Comparison of ENCODE assay signal across 10 cellular contexts in genomic region chr17:82350182-82351030, GRCh38. TPM values are rescaled to one million over a fixed set of nuclear protein-coding genes. Genes with fewer than 3 reads are reported as not detected.
A peak's percentile ranks its signal among the peaks of the same experiment; 100 is the strongest.
DNase-seq lines count a peak whose midpoint lies in the region; ATAC-seq and TF ChIP-seq lines count a peak whose summit lies in the region.
"Had no signal": no experiment of that assay in that cellular context is flagged by ENCODE, and none has a peak within 500 bp of the region (broad histone marks: within the 10 kb centered on the region; RNA-seq: fewer than 3 reads in every experiment).

No MANE protein-coding gene starts in this region.

- no peaks in the 10 kb centered on the region for H3K9me2 ChIP-seq in Karpas-422 (replicated peaks; ENCODE audit: insufficient read depth, low read length)

- H3K9ac ChIP-seq in Karpas-422 (ENCODE audit: low read length): no peak overlapping the region

- no peak for DNase-seq in GM10248 (ENCODE audit: extremely low spot score)
- DNase-seq in Karpas-422: peak; percentile 81
- peak; percentile 38 for DNase-seq in activated CD4-positive, alpha-beta T cell treated with anti-CD3 and anti-CD28 coated beads, Interleukin-2, amount 50 U/mL, for 1 hour
- peak; percentile 32 to 44 for DNase-seq in stimulated activated CD4-positive, alpha-beta T cell treated with anti-CD3 and anti-CD28 coated beads, Interleukin-15, amount 100 ng/mL, for 48 hours (ENCODE audit: low read depth in 2 of 2)
- DNase-seq in WERI-Rb-1: no peak
- DNase-seq in ascending aorta (ENCODE audit: low spot score in 2 of 2): no peak
- no peak for DNase-seq in EL

- H3K27ac ChIP-seq in Karpas-422 (ENCODE audit: low read length) (no peak overlapping the region), WERI-Rb-1 (no peak overlapping the region), ascending aorta (no peak overlapping the region)

- intact Hi-C loops in ascending aorta (cut with DNase I): loop anchor here (2.0 kb wide), 2 partner anchors 202 to 424 kb away; no protein-coding TSS in a partner anchor

- no peaks in the 10 kb centered on the region for H3K79me2 ChIP-seq in Karpas-422 (ENCODE audit: low read length)

- H3K4me3 ChIP-seq in Karpas-422 (ENCODE audit: low read length): no peak overlapping the region
- H3K4me3 ChIP-seq in WERI-Rb-1 (ENCODE audit: low read depth, low read length): no peak overlapping the region
- no peak overlapping the region for H3K4me3 ChIP-seq in ascending aorta
- H3K4me3 ChIP-seq: skin epidermis had no signal

- POLR2A ChIA-PET in GM10248 (lab: Yijun Ruan, JAX): no interaction called here

- no peak for ATAC-seq in GM21390 (IDR thresholded peaks at IDR 0.05; ENCODE audit: unreplicated experiment)

- CTCF ChIA-PET in GM10248 (lab: Yijun Ruan, JAX): interaction anchor here (0.6 to 3.9 kb wide), 26 partner anchors 8 to 320 kb away, joined by 3 to 35 read pairs (median 4); partner anchors contain the start of genes HEXD, OGFOD3, SECTM1 and TEX19

- H3K36me3 ChIP-seq in Karpas-422 (ENCODE audit: insufficient read depth, low read length): no peaks in the 10 kb centered on the region
- no peaks in the 10 kb centered on the region for H3K36me3 ChIP-seq in WERI-Rb-1
- H3K36me3 ChIP-seq in ascending aorta: no peaks in the 10 kb centered on the region

- peak; percentile 47 for TF ChIP-seq CTCF in GM10248 (IDR thresholded peaks at IDR 0.05; ENCODE audit: control extremely low read depth, extremely low read depth, low read depth, missing control alignments)
- TF ChIP-seq CTCF in WERI-Rb-1 (IDR thresholded peaks at IDR 0.05; ENCODE audit: low read depth, low read length): no peak
- TF ChIP-seq CTCF in ascending aorta (IDR thresholded peaks at IDR 0.05): no peak

- H4K20me1 ChIP-seq in Karpas-422 (ENCODE audit: insufficient read depth, low read depth, low read length): 0 out of 2 replicates have a peak, but pooled peaks cover 3% of the 10 kb centered on the region

- H3K4me1 ChIP-seq in Karpas-422 (ENCODE audit: low read length) (no peaks in the 10 kb centered on the region), ascending aorta (peaks cover 0 to 3% of the 10 kb centered on the region in 2 donors)

- H3K9me3 ChIP-seq in Karpas-422 (ENCODE audit: low read length): no peaks in the 10 kb centered on the region
- H3K9me3 ChIP-seq in WERI-Rb-1 (ENCODE audit: severe bottlenecking): no peaks in the 10 kb centered on the region
- H3K9me3 ChIP-seq in ascending aorta: no peaks in the 10 kb centered on the region

- H3K27me3 ChIP-seq in Karpas-422 (ENCODE audit: low read length) (no peaks in the 10 kb centered on the region), WERI-Rb-1 (ENCODE audit: insufficient read depth, low read depth, severe bottlenecking) (no peaks in the 10 kb centered on the region), ascending aorta (no peaks in the 10 kb centered on the region)

- H2AFZ ChIP-seq in Karpas-422 (ENCODE audit: low read length): no peak overlapping the region

- no peak overlapping the region for H3K4me2 ChIP-seq in Karpas-422 (ENCODE audit: low read depth, low read length, poor library complexity, severe bottlenecking)

RNA-seq across cellular contexts. Expression of gene TEX19, which starts 8.6 kb away (rescaled TPM):
- 0.34 and 2.3 TPM in 2 replicates for total RNA-seq in Karpas-422 (2014; rRNA removed; shearing (Covaris generic); ENCODE audit: low replicate concordance)
- not detected for total RNA-seq in ascending aorta

RNA-seq across cellular contexts. Expression of gene SECTM1, which starts 16.8 kb away (rescaled TPM):
- 0.72 TPM in 1 of 2 replicates, not detected in the other for total RNA-seq in Karpas-422 (2014; rRNA removed; shearing (Covaris generic); ENCODE audit: low replicate concordance)
- total RNA-seq in ascending aorta: 49.5 TPM

RNA-seq across cellular contexts. Expression of gene UTS2R, which starts 21.2 kb away (rescaled TPM):
- total RNA-seq in Karpas-422 (2014; rRNA removed; shearing (Covaris generic); ENCODE audit: low replicate concordance): not detected in 2 replicates
- not detected for total RNA-seq in ascending aorta
- total RNA-seq: liver had no signal

RNA-seq across cellular contexts. Expression of gene CD7, which starts 33.0 kb away (rescaled TPM):
- total RNA-seq in Karpas-422 (2014; rRNA removed; shearing (Covaris generic); ENCODE audit: low replicate concordance): not detected in 2 replicates
- total RNA-seq in ascending aorta: 6.7 TPM

Comparison
In these comparisons a context has a peak if more than half of its experiments do, and no peak if none do; other contexts are left out.
1. DNase-seq: peak in Karpas-422 (single experiment), activated CD4-positive, alpha-beta T cell treated with anti-CD3 and anti-CD28 coated beads, Interleukin-2, amount 50 U/mL, for 1 hour (single experiment) and stimulated activated CD4-positive, alpha-beta T cell treated with anti-CD3 and anti-CD28 coated beads, Interleukin-15, amount 100 ng/mL, for 48 hours (2 of 2); none in GM10248 (single experiment), WERI-Rb-1 (single experiment), ascending aorta (0 of 2) and EL (single experiment).
2. RNA of gene SECTM1, which starts 16.8 kb away (total RNA-seq): 49.5 TPM in ascending aorta (single experiment); 0.72 TPM in Karpas-422; every median in the first group is over 10 times any median in the second.